ENCODE assay signal across 18 cellular contexts in genomic region chr22:25554321-25555088, GRCh38.
"Had no signal": no experiment of that assay in that cellular context is flagged by ENCODE, and none has a peak within 500 bp of the region (broad histone marks: within the 10 kb centered on the region; RNA-seq: fewer than 3 reads in every experiment).

No MANE protein-coding gene starts in this region.

- H3K9me3 ChIP-seq: breast epithelium, mucosa of descending colon, upper lobe of right lung had no signal

- DNase-seq: activated CD4-positive, alpha-beta memory T cell treated with anti-CD3 and anti-CD28 coated beads for 36 hours; activated CD4-positive, CD25-positive, alpha-beta regulatory T cell treated with anti-CD3 and anti-CD28 coated beads, Interleukin-2, amount 50 U/mL, for 72 hours; activated gamma-delta T cell treated with Interleukin-2 at 50 U/mL for 16 hours; activated naive CD8-positive, alpha-beta T cell treated with anti-CD3 and anti-CD28 coated beads, Interleukin-2, amount 10 ng/mL, durations not matched to agents 7 days and 5 days; activated T-cell treated with anti-CD3 and anti-CD28 coated beads, Interleukin-2, amount 50 U/mL, for 72 hours; aorta; endodermal cell; erythroblast; glutamatergic neuron; left cardiac atrium; mammary epithelial cell; mucosa of descending colon; naive thymus-derived CD8-positive, alpha-beta T cell; occipital lobe; upper lobe of right lung had no signal

- H3K27ac Mint-ChIP-seq: activated CD4-positive, alpha-beta memory T cell treated with anti-CD3 and anti-CD28 coated beads for 36 hours; activated naive CD8-positive, alpha-beta T cell treated with anti-CD3 and anti-CD28 coated beads, Interleukin-2, amount 10 ng/mL, durations not matched to agents 7 days and 5 days; activated T-cell treated with anti-CD3 and anti-CD28 coated beads, Interleukin-2, amount 50 U/mL, for 72 hours; endodermal cell had no signal

- H3K27me3 ChIP-seq: breast epithelium, upper lobe of right lung had no signal

- H3K4me3 Mint-ChIP-seq: activated CD4-positive, alpha-beta memory T cell treated with anti-CD3 and anti-CD28 coated beads for 36 hours; activated naive CD8-positive, alpha-beta T cell treated with anti-CD3 and anti-CD28 coated beads, Interleukin-2, amount 10 ng/mL, durations not matched to agents 7 days and 5 days; activated T-cell treated with anti-CD3 and anti-CD28 coated beads, Interleukin-2, amount 50 U/mL, for 72 hours; endodermal cell; naive thymus-derived CD8-positive, alpha-beta T cell; stimulated activated effector memory CD8-positive, alpha-beta T cell treated with anti-CD3 and anti-CD28 coated beads, Interleukin-12 subunit alpha, Interleukin-12 subunit beta, amount 100 ng/mL, for 72 hours had no signal

- ATAC-seq: activated T-cell treated with anti-CD3 and anti-CD28 coated beads, Interleukin-2, amount 50 U/mL, for 72 hours; mucosa of descending colon; naive thymus-derived CD8-positive, alpha-beta T cell; stimulated activated effector memory CD8-positive, alpha-beta T cell treated with anti-CD3 and anti-CD28 coated beads, Interleukin-12 subunit alpha, Interleukin-12 subunit beta, amount 100 ng/mL, for 72 hours; upper lobe of right lung had no signal

- H3K36me3 ChIP-seq: breast epithelium, upper lobe of right lung had no signal

- H3K36me3 Mint-ChIP-seq: activated CD4-positive, alpha-beta memory T cell treated with anti-CD3 and anti-CD28 coated beads for 36 hours; naive thymus-derived CD8-positive, alpha-beta T cell; stimulated activated effector memory CD8-positive, alpha-beta T cell treated with anti-CD3 and anti-CD28 coated beads, Interleukin-12 subunit alpha, Interleukin-12 subunit beta, amount 100 ng/mL, for 72 hours had no signal

- H3K4me3 ChIP-seq: breast epithelium, mucosa of descending colon, smooth muscle cell, upper lobe of right lung had no signal

- H3K4me1 Mint-ChIP-seq: endodermal cell; stimulated activated effector memory CD8-positive, alpha-beta T cell treated with anti-CD3 and anti-CD28 coated beads, Interleukin-12 subunit alpha, Interleukin-12 subunit beta, amount 100 ng/mL, for 72 hours had no signal

- H3K9me3 Mint-ChIP-seq: activated naive CD8-positive, alpha-beta T cell treated with anti-CD3 and anti-CD28 coated beads, Interleukin-2, amount 10 ng/mL, durations not matched to agents 7 days and 5 days; stimulated activated effector memory CD8-positive, alpha-beta T cell treated with anti-CD3 and anti-CD28 coated beads, Interleukin-12 subunit alpha, Interleukin-12 subunit beta, amount 100 ng/mL, for 72 hours had no signal

- H3K27ac ChIP-seq: upper lobe of right lung had no signal

- H3K4me2 ChIP-seq: smooth muscle cell had no signal
